8 cellular contexts compared by ENCODE assay signal in genomic region chr15:90001062-90001682, GRCh38. TPM values are rescaled to one million over a fixed set of nuclear protein-coding genes. Genes with fewer than 3 reads are reported as not detected.
DNase-seq lines count a peak whose midpoint lies in the region; ATAC-seq, FAIRE-seq and TF ChIP-seq lines count a peak whose summit lies in the region.

ZNF710 (plus strand) TSS chr15:90001324; CDS start chr15:90067138, 65,814 bp downstream.

- H3K36me3 Mint-ChIP-seq in naive thymus-derived CD4-positive, alpha-beta T cell, result peaks cover 0 to 3% (median 0%) of the 10 kb centered on the region in 5 donors

- FAIRE-seq in H54 (lab: Jason Lieb, UNC), result no peak

- H3K27me3 Mint-ChIP-seq in naive thymus-derived CD4-positive, alpha-beta T cell, result peaks cover 0 to 11% (median 0%) of the 10 kb centered on the region in 5 donors

- peak within 1 kb of the TSS; percentile 61 for H3K27ac ChIP-seq in naive thymus-derived CD4-positive, alpha-beta T cell (ENCODE audit: low read depth, low read length)
- peak within 1 kb of the TSS; percentile 93 to 97 (median 96) for H3K27ac ChIP-seq in upper lobe of left lung

- peak within 1 kb of the TSS; percentile 89 to 100 (median 95) for H3K27ac Mint-ChIP-seq in naive thymus-derived CD4-positive, alpha-beta T cell

- H3K4me1 ChIP-seq in naive thymus-derived CD4-positive, alpha-beta T cell (ENCODE audit: control insufficient read depth in 2 of 2, insufficient read depth in 2 of 2, low read length in 2 of 2), result peaks cover 5 to 6% of the 10 kb centered on the region in 2 donors
- H3K4me1 ChIP-seq in upper lobe of left lung, result peaks cover 51 to 66% (median 57%) of the 10 kb centered on the region in 4 donors

- H3K4me1 Mint-ChIP-seq in naive thymus-derived CD4-positive, alpha-beta T cell, result peaks cover 34 to 51% (median 42%) of the 10 kb centered on the region in 7 donors

- peak; percentile 23 for ATAC-seq in naive thymus-derived CD4-positive, alpha-beta T cell
- peak in 1 of 2 donors; percentile 35 for ATAC-seq in upper lobe of left lung (ENCODE audit: low FRiP score in 2 of 2)
- ATAC-seq in HG03469 (IDR thresholded peaks at IDR 0.05; ENCODE audit: unreplicated experiment), result no peak

- TF ChIP-seq EP300 in upper lobe of left lung (IDR thresholded peaks at IDR 0.05), result no peak

- 0 to 1% methylated on average over 11 to 17 of the region's 42 CpGs for WGBS in upper lobe of left lung, 2 donors

- no peaks in the 10 kb centered on the region for H3K36me3 ChIP-seq in naive thymus-derived CD4-positive, alpha-beta T cell (ENCODE audit: control insufficient read depth in 2 of 3, insufficient read depth in 3 of 3, low read length in 3 of 3)
- H3K36me3 ChIP-seq in upper lobe of left lung, result no peaks in the 10 kb centered on the region

- H3K4me3 Mint-ChIP-seq in naive thymus-derived CD4-positive, alpha-beta T cell, result peak within 1 kb of the TSS; percentile 89 to 98 (median 98)

- H3K4me3 ChIP-seq in fibroblast of villous mesenchyme (ENCODE audit: low read depth, low read length), result peak within 1 kb of the TSS; percentile 75
- H3K4me3 ChIP-seq in naive thymus-derived CD4-positive, alpha-beta T cell (ENCODE audit: low read length), result peak within 1 kb of the TSS; percentile 86
- peak within 1 kb of the TSS; percentile 64 to 86 (median 68) for H3K4me3 ChIP-seq in upper lobe of left lung

- no peaks in the 10 kb centered on the region for H3K27me3 ChIP-seq in naive thymus-derived CD4-positive, alpha-beta T cell (ENCODE audit: control insufficient read depth in 2 of 2, insufficient read depth in 2 of 2, low read length in 2 of 2)
- no peaks in the 10 kb centered on the region for H3K27me3 ChIP-seq in upper lobe of left lung

- peaks cover 0 to 5% (median 0%) of the 10 kb centered on the region in 11 donors for H3K9me3 Mint-ChIP-seq in naive thymus-derived CD4-positive, alpha-beta T cell

- POLR2A ChIA-PET in naive thymus-derived CD4-positive, alpha-beta T cell (lab: Charles Lee), result interaction anchor here (0.5 to 2.1 kb wide), 4 partner anchors 16 to 69 kb away, joined by 4 to 7 read pairs (median 6); no protein-coding TSS in a partner anchor

- H3K9me3 ChIP-seq in naive thymus-derived CD4-positive, alpha-beta T cell (ENCODE audit: control insufficient read depth in 2 of 3, low read length in 3 of 3), result no peaks in the 10 kb centered on the region
- no peaks in the 10 kb centered on the region for H3K9me3 ChIP-seq in upper lobe of left lung

- intact Hi-C loops in naive thymus-derived CD4-positive, alpha-beta T cell (cut with micrococcal nuclease), result loop anchor here (1.0 to 5.0 kb wide), 10 partner anchors 12 to 107 kb away; no protein-coding TSS in a partner anchor

- TF ChIP-seq CTCF in fibroblast of villous mesenchyme (IDR thresholded peaks at IDR 0.05; ENCODE audit: insufficient read depth, low read depth, low read length) (no peak), upper lobe of left lung (IDR thresholded peaks at IDR 0.05) (no peak)

- CTCF ChIA-PET in naive thymus-derived CD4-positive, alpha-beta T cell (lab: Charles Lee), result interaction anchor here (0.6 to 0.8 kb wide), 2 partner anchors 70 to 343 kb away, joined by 3 read pairs; no protein-coding TSS in a partner anchor

- peak; percentile 68 for DNase-seq in ELR (ENCODE audit: low read depth)
- peak; percentile 39 for DNase-seq in H54 (ENCODE audit: insufficient read length, low spot score)
- DNase-seq in NCI-H446 treated with DMSO at 0.1 percent for 48 hours (lab: John Stamatoyannopoulos, UW), result peak; percentile 4
- peak; percentile 13 for DNase-seq in activated effector memory CD4-positive, alpha-beta T cell treated with Interleukin-2 at 50 U/mL for 16 hours
- DNase-seq in fibroblast of villous mesenchyme (ENCODE audit: low read depth), result peak; percentile 72
- peak in 8 of 9 donors; percentile 41 to 57 (median 48) for DNase-seq in naive thymus-derived CD4-positive, alpha-beta T cell
- DNase-seq in upper lobe of left lung, result peak in 1 of 2 donors; percentile 86

- TF ChIP-seq POLR2A in H54 (IDR thresholded peaks at IDR 0.05; ENCODE audit: low read depth, low read length) (peak; percentile 38; the same call in 1 of the 2 replicates), upper lobe of left lung (IDR thresholded peaks at IDR 0.05) (peak in 1 of 4 donors; percentile 6)

RNA-seq across cellular contexts. Expression of gene ZNF710, which starts in this region (rescaled TPM):
- total RNA-seq in fibroblast of villous mesenchyme (13.0 and 16.8 TPM in 2 replicates), upper lobe of left lung (10 to 100 TPM; 26.0 to 51.3 (median 44.5) TPM)
- 10 to 100 TPM in 4 of 5 experiments, 1 to 10 TPM in 1; 7.3 to 28.8 (median 21.8) TPM for total RNA-seq in naive thymus-derived CD4-positive, alpha-beta T cell
- polyA plus RNA-seq in naive thymus-derived CD4-positive, alpha-beta T cell, result 1 to 10 TPM in 1 of 2 donors, under 1 TPM in 1; 0.77 to 2.7 TPM
